Comparison of ENCODE assay signal across 1 cellular context in genomic region chr15:42728562-42728961, GRCh38.
A peak's percentile ranks its signal among the peaks of the same experiment; 100 is the strongest.
TF ChIP-seq lines count a peak whose summit lies in the region.

No MANE protein-coding gene starts in this region.

TF ChIP-seq in K562, 482 proteins besides CTCF, POLR2A, EP300 and RAD21:
- TF ChIP-seq ZNF174 (CRISPR knock-in tag; IDR thresholded peaks at IDR 0.05) (no peak), POLR2G (IDR thresholded peaks at IDR 0.05; ENCODE audit: low read depth, low read length) (0 out of 2 replicates have a peak, but pooled peaks have one; percentile 8)
TF ChIP-seq in K562: peak in this region for 1.
